ENCODE assay signal across 8 cellular contexts in genomic region chr22:29580200-29580810, GRCh38. TPM values are rescaled to one million over a fixed set of nuclear protein-coding genes. Genes with fewer than 3 reads are reported as not detected.
DNase-seq lines count a peak whose midpoint lies in the region; ATAC-seq, FAIRE-seq and TF ChIP-seq lines count a peak whose summit lies in the region.

No MANE protein-coding gene starts in this region.

- peak overlapping the region; percentile 92 for H3K4me2 ChIP-seq in GM12878 (ENCODE audit: control insufficient read depth, insufficient read depth)

- intact Hi-C loops in GM12878 (cut with micrococcal nuclease; ENCODE audit: unreplicated experiment) (loop anchor here (2.0 kb wide), 2 partner anchors 22 to 28 kb away; partner anchors contain the start of genes NF2 and THOC5), left colon (cut with DNase I, micrococcal nuclease) (no loop called here)

- RAD21 ChIA-PET in GM12878 (lab: Charles Lee; ENCODE audit: unreplicated experiment): no interaction called here

- no peaks in the 10 kb centered on the region for H4K20me1 ChIP-seq in GM12878 (ENCODE audit: control insufficient read depth, insufficient read depth)

- peaks cover 9% of the 10 kb centered on the region for H3K79me2 ChIP-seq in GM12878 (ENCODE audit: control insufficient read depth, insufficient read depth, low read length)

- H3K9ac ChIP-seq in HUES64 (ENCODE audit: low read depth, low read length): peak overlapping the region; percentile 98
- peak overlapping the region; percentile 79 for H3K9ac ChIP-seq in GM12878 (ENCODE audit: control insufficient read depth, insufficient read depth, low read length)

- ATAC-seq in GM12878: peak; percentile 66
- peak; percentile 31 for ATAC-seq in left colon
- no peak for ATAC-seq in GM18858 (IDR thresholded peaks at IDR 0.05; ENCODE audit: unreplicated experiment)

- H3K4me1 ChIP-seq in HUES64 (ENCODE audit: insufficient read depth, low read length) (peaks cover 9% of the 10 kb centered on the region), GM12878 (ENCODE audit: control insufficient read depth, insufficient read depth, low read length) (peaks cover 4% of the 10 kb centered on the region; the same call in 1 of the 2 replicates)

- TF ChIP-seq CTCF in GM12864 (IDR thresholded peaks at IDR 0.05; ENCODE audit: low read depth, low read length, missing control alignments) (no peak), GM12878 (IDR thresholded peaks at IDR 0.05 in 2 of 3, conservative IDR thresholded peaks at IDR 0.05 in 1 of 3; ENCODE audit: control insufficient read depth in 2 of 3, extremely low read depth in 1 of 3, insufficient read depth in 1 of 3, low read depth in 3 of 3, low read length in 3 of 3) (no peak)

- TF ChIP-seq RAD21 in GM12878 (IDR thresholded peaks at IDR 0.05; ENCODE audit: insufficient read depth, low read depth, low read length): no peak

- FAIRE-seq in GM12878 (lab: Jason Lieb, UNC): no peak

- TSS peak; percentile 82 for BruUV-seq in GM12878 (replicated peaks; lab: Mats Ljungman, UMichigan)

- peak overlapping the region; percentile 63 for H2AFZ ChIP-seq in GM12878 (ENCODE audit: control insufficient read depth, low read depth, low read length)

- DNase-seq in GM12864 (ENCODE audit: low read depth) (no peak), GM12878 (ENCODE audit: low read depth, low spot score) (no peak), left colon (peak; percentile 37 to 47), substantia nigra (lab: John Stamatoyannopoulos, UW) (peak in 2 of 49 donors; percentile 10 to 16), NCI-H345 (lab: John Stamatoyannopoulos, UW) (no peak)
- no peak for DNase-seq in activated CD4-positive, CD25-positive, alpha-beta regulatory T cell (lab: John Stamatoyannopoulos, UW)

- no peak for TF ChIP-seq POLR2A in GM12878 (IDR thresholded peaks at IDR 0.05; ENCODE audit: low read depth, low read length)

- POLR2A ChIA-PET in GM12878 (lab: Charles Lee): interaction anchor here (1.3 kb wide), 1 partner anchor 27 kb away, joined by 7 read pairs; the partner anchor contains the start of gene THOC5

- SMC1A ChIA-PET in GM12878 (lab: Charles Lee; ENCODE audit: uncharacterized antibody, unreplicated experiment): no interaction called here

- in situ Hi-C loops in GM12878 (cut with MboI): no loop called here

- H3K4me3 ChIP-seq in GM12864 (ENCODE audit: low read depth, low read length) (peak overlapping the region; percentile 73), HUES64 (ENCODE audit: low read length) (peak overlapping the region; percentile 99), GM12878 (peak overlapping the region; percentile 99)

- H3K9me3 ChIP-seq in HUES64 (ENCODE audit: insufficient read depth, low read depth, low read length) (no peaks in the 10 kb centered on the region), GM12878 (replicated peaks; ENCODE audit: control insufficient read depth, insufficient read depth, low read length) (no peaks in the 10 kb centered on the region)

- H3K27ac ChIP-seq in HUES64 (ENCODE audit: low read depth, low read length) (peak overlapping the region; percentile 94), GM12878 (ENCODE audit: control insufficient read depth, insufficient read depth) (peak overlapping the region; percentile 51), substantia nigra (ENCODE audit: low read depth, low read length, poor library complexity, severe bottlenecking) (peak overlapping the region; percentile 85)

- H3K36me3 ChIP-seq in HUES64 (ENCODE audit: insufficient read depth, low read length) (peaks cover 13% of the 10 kb centered on the region), GM12878 (ENCODE audit: control insufficient read depth in 2 of 2, insufficient read depth in 2 of 2, low read length in 1 of 2) (no peaks in the 10 kb centered on the region; a peak in 1 of 4 replicates)

- TF ChIP-seq EP300 in GM12878 (IDR thresholded peaks at IDR 0.05; ENCODE audit: borderline replicate concordance in 1 of 2, control insufficient read depth in 1 of 2, low read depth in 2 of 2, low read length in 2 of 2): no peak

- WGBS in HUES64: 19% methylated on average over 8 of the region's 8 CpGs
- WGBS in GM12878 (ENCODE audit: insufficient coverage, insufficient replicate concordance, low lambda C conversion rate, missing lambda C conversion rate): 8% methylated on average over 8 of the region's 8 CpGs

- H3K27me3 ChIP-seq in HUES64 (ENCODE audit: insufficient read depth, low read length) (no peaks in the 10 kb centered on the region), GM12878 (replicated peaks in 1 of 2; ENCODE audit: control insufficient read depth in 2 of 2, insufficient read depth in 2 of 2, low read length in 1 of 2) (no peaks in the 10 kb centered on the region)

- CTCF ChIA-PET in GM12878 (lab: Yijun Ruan, JAX): interaction anchor here (0.7 to 1.7 kb wide), 3 partner anchors 10 to 185 kb away, joined by 3 to 11 read pairs (median 4); partner anchors contain the start of gene THOC5

TF ChIP-seq in GM12878, 131 proteins besides CTCF, POLR2A, EP300 and RAD21 (continues in another document):
- TF ChIP-seq EGR1 (IDR thresholded peaks at IDR 0.05; ENCODE audit: borderline replicate concordance in 1 of 2, low read depth in 2 of 2, low read length in 2 of 2): no peak
- TF ChIP-seq NRF1 (conservative IDR thresholded peaks at IDR 0.05; ENCODE audit: low read depth, low read length): no peak

RNA-seq across cellular contexts. Expression of gene NIPSNAP1, which starts 0.6 kb away (rescaled TPM):
- polyA plus RNA-seq in HUES64 (2013, experiment 1 of 2): 123 TPM
- polyA plus RNA-seq in HUES64 (2013, experiment 2 of 2): 160 TPM
- 47.6 and 50.5 TPM in 2 replicates for total RNA-seq in GM12878 (2013; cell fraction: nucleolus; rRNA removed)
- total RNA-seq in GM12878 (2014; rRNA removed): 90.5 and 96.5 TPM in 2 replicates
- total RNA-seq in GM12878 (2014; rRNA removed; fragmentation: Illumina TruSeq; extraction: Trizol): 69.9 and 70.2 TPM in 2 replicates
- 77.1 and 85.5 TPM in 2 replicates for total RNA-seq in GM12878 (2021)
- 56.1 TPM for polyA plus RNA-seq in GM12878 (2011; ENCODE audit: low read depth)
- 62.1 and 70.2 TPM in 2 replicates for polyA plus RNA-seq in GM12878 (2011; rRNA removed)
- polyA plus RNA-seq in GM12878 (2011; cell fraction: cytosol; rRNA removed): 56.7 and 61.6 TPM in 2 replicates
- polyA plus RNA-seq in GM12878 (2011; cell fraction: nucleus; rRNA removed): 31.8 and 41.0 TPM in 2 replicates
- polyA plus RNA-seq in GM12878 (2012): 77.2 and 77.3 TPM in 2 replicates
- 94.1 and 99.7 TPM in 2 replicates for polyA plus RNA-seq in GM12878 (2014; fragmentation: Illumina TruSeq; extraction: Trizol)
- 10 to 100 TPM; 27.1 to 38.5 TPM for polyA plus RNA-seq in GM12878 (2014; fragmentation: Nextera tagmentation; extraction: Ambion mirVana)
- 84.0 and 86.5 TPM in 2 replicates for polyA plus RNA-seq in GM12878 (2014; rRNA removed)
- 10 to 100 TPM; 79.6 TPM for polyA plus RNA-seq in GM12878 (2016; fragmentation: Nextera tagmentation; extraction: Ambion mirVana)
- 36.9 and 49.8 TPM in 2 replicates for polyA minus RNA-seq in GM12878 (2011; rRNA and poly(A)+ RNA removed)
- 11.5 and 13.4 TPM in 2 replicates for polyA minus RNA-seq in GM12878 (2011; cell fraction: cytosol; rRNA and poly(A)+ RNA removed)
- 9.7 and 11.1 TPM in 2 replicates for polyA minus RNA-seq in GM12878 (2011; cell fraction: nucleus; rRNA and poly(A)+ RNA removed)
- total RNA-seq in left colon: 10 to 100 TPM; 50.2 to 60.1 TPM

RNA-seq across cellular contexts. Expression of gene NF2, which starts 23.1 kb away (rescaled TPM):
- polyA plus RNA-seq in HUES64 (2013, experiment 1 of 2): 15.3 TPM
- 16.9 TPM for polyA plus RNA-seq in HUES64 (2013, experiment 2 of 2)
- total RNA-seq in GM12878 (2013; cell fraction: nucleolus; rRNA removed): 28.3 and 29.2 TPM in 2 replicates
- total RNA-seq in GM12878 (2014; rRNA removed) (32.0 and 33.9 TPM in 2 replicates), GM12878 (2014; rRNA removed; fragmentation: Illumina TruSeq; extraction: Trizol) (24.6 and 24.8 TPM in 2 replicates), GM12878 (2021) (44.3 and 49.8 TPM in 2 replicates), left colon (10 to 100 TPM; 38.2 to 41.5 TPM)
- polyA plus RNA-seq in GM12878 (2011; ENCODE audit: low read depth): 4.9 TPM
- polyA plus RNA-seq in GM12878 (2011; rRNA removed) (20.4 and 22.5 TPM in 2 replicates), GM12878 (2014; fragmentation: Illumina TruSeq; extraction: Trizol) (14.3 and 14.7 TPM in 2 replicates), GM12878 (2014; fragmentation: Nextera tagmentation; extraction: Ambion mirVana) (1 to 10 TPM; 2.2 to 3.0 TPM), GM12878 (2014; rRNA removed) (17.4 and 20.6 TPM in 2 replicates), GM12878 (2016; fragmentation: Nextera tagmentation; extraction: Ambion mirVana) (10 to 100 TPM; 24.8 to 24.9 TPM)
- 14.5 and 16.2 TPM in 2 replicates for polyA plus RNA-seq in GM12878 (2011; cell fraction: cytosol; rRNA removed)
- 8.9 and 12.9 TPM in 2 replicates for polyA plus RNA-seq in GM12878 (2011; cell fraction: nucleus; rRNA removed)
- polyA plus RNA-seq in GM12878 (2012): 7.6 and 9.1 TPM in 2 replicates
- polyA minus RNA-seq in GM12878 (2011; rRNA and poly(A)+ RNA removed): 28.5 and 36.2 TPM in 2 replicates
- polyA minus RNA-seq in GM12878 (2011; cell fraction: cytosol; rRNA and poly(A)+ RNA removed): 13.1 and 20.5 TPM in 2 replicates
- polyA minus RNA-seq in GM12878 (2011; cell fraction: nucleus; rRNA and poly(A)+ RNA removed): 10.8 and 18.9 TPM in 2 replicates

RNA-seq across cellular contexts. Expression of gene THOC5, which starts 26.7 kb away (rescaled TPM):
- polyA plus RNA-seq in HUES64 (2013, experiment 1 of 2): 32.1 TPM
- polyA plus RNA-seq in HUES64 (2013, experiment 2 of 2): 25.1 TPM
- total RNA-seq in GM12878 (2013; cell fraction: nucleolus; rRNA removed): 58.7 and 66.4 TPM in 2 replicates
- 33.9 and 36.2 TPM in 2 replicates for total RNA-seq in GM12878 (2014; rRNA removed)
- total RNA-seq in GM12878 (2014; rRNA removed; fragmentation: Illumina TruSeq; extraction: Trizol): 28.3 and 29.1 TPM in 2 replicates
- total RNA-seq in GM12878 (2021): 40.9 and 44.9 TPM in 2 replicates
- 18.0 TPM for polyA plus RNA-seq in GM12878 (2011; ENCODE audit: low read depth)
- 40.4 and 44.9 TPM in 2 replicates for polyA plus RNA-seq in GM12878 (2011; rRNA removed)
- polyA plus RNA-seq in GM12878 (2011; cell fraction: cytosol; rRNA removed): 31.0 and 42.6 TPM in 2 replicates
- 38.8 and 40.8 TPM in 2 replicates for polyA plus RNA-seq in GM12878 (2011; cell fraction: nucleus; rRNA removed)
- polyA plus RNA-seq in GM12878 (2012): 20.7 and 31.3 TPM in 2 replicates
- 30.5 and 35.1 TPM in 2 replicates for polyA plus RNA-seq in GM12878 (2014; fragmentation: Illumina TruSeq; extraction: Trizol)
- polyA plus RNA-seq in GM12878 (2014; fragmentation: Nextera tagmentation; extraction: Ambion mirVana): 10 to 100 TPM; 20.9 to 40.9 TPM
- polyA plus RNA-seq in GM12878 (2014; rRNA removed): 27.7 and 29.9 TPM in 2 replicates
- 10 to 100 TPM; 31.4 TPM for polyA plus RNA-seq in GM12878 (2016; fragmentation: Nextera tagmentation; extraction: Ambion mirVana)
- polyA minus RNA-seq in GM12878 (2011; rRNA and poly(A)+ RNA removed): 50.0 and 63.7 TPM in 2 replicates
- 17.8 and 21.1 TPM in 2 replicates for polyA minus RNA-seq in GM12878 (2011; cell fraction: cytosol; rRNA and poly(A)+ RNA removed)
- polyA minus RNA-seq in GM12878 (2011; cell fraction: nucleus; rRNA and poly(A)+ RNA removed): 16.2 and 24.6 TPM in 2 replicates
- 10 to 100 TPM; 20.8 to 21.1 TPM for total RNA-seq in left colon

Comparison
In these comparisons a context has a peak if more than half of its experiments do, and no peak if none do; other contexts are left out.
1. DNase-seq: peak in left colon (2 of 2); none in GM12864 (single experiment), GM12878 (single experiment), activated CD4-positive, CD25-positive, alpha-beta regulatory T cell (0 of 4) and NCI-H345 (single experiment).
2. Peak in every context shown above with its lines, with median percentiles within 50 percentile points of each other: H3K4me3 ChIP-seq and H3K27ac ChIP-seq.